ENCODE assay signal across 13 cellular contexts in genomic region chr1:56575865-56576264, GRCh38. TPM values are rescaled to one million over a fixed set of nuclear protein-coding genes. Genes with fewer than 3 reads are reported as not detected.
DNase-seq lines count a peak whose midpoint lies in the region; ATAC-seq and TF ChIP-seq lines count a peak whose summit lies in the region.
"Had no signal": no experiment of that assay in that cellular context is flagged by ENCODE, and none has a peak within 500 bp of the region (broad histone marks: within the 10 kb centered on the region; RNA-seq: fewer than 3 reads in every experiment).

No MANE protein-coding gene starts in this region.

- intact Hi-C loops in left cardiac atrium (cut with DNase I): loop anchor here (5.0 to 10.0 kb wide), 4 partner anchors 64 to 221 kb away; no protein-coding TSS in a partner anchor
- intact Hi-C loops in upper lobe of right lung (cut with DNase I): loop anchor here (10.0 kb wide), 1 partner anchor 51 kb away; no protein-coding TSS in a partner anchor

- no peaks in the 10 kb centered on the region for H3K36me3 ChIP-seq in cardiac muscle cell
- no peaks in the 10 kb centered on the region for H3K36me3 ChIP-seq in upper lobe of right lung
- H3K36me3 ChIP-seq: BLaER1, transverse colon had no signal

- no peak overlapping the region for H3K27ac ChIP-seq in cardiac muscle cell
- no peak overlapping the region for H3K27ac ChIP-seq in upper lobe of right lung
- H3K27ac ChIP-seq: BLaER1, KMS-11 had no signal

- H3K4me3 Mint-ChIP-seq in neural crest cell: peak overlapping the region; percentile 69
- H3K4me3 Mint-ChIP-seq in activated T-cell treated with anti-CD3 and anti-CD28 coated beads, Interleukin-2, amount 50 U/mL, for 4 hours: no peak overlapping the region

- ATAC-seq in left cardiac atrium (no peak), upper lobe of right lung (no peak), GM19452 (IDR thresholded peaks at IDR 0.05; ENCODE audit: unreplicated experiment) (no peak)
- no peak for ATAC-seq in activated T-cell treated with anti-CD3 and anti-CD28 coated beads, Interleukin-2, amount 50 U/mL, for 4 hours

- no peaks in the 10 kb centered on the region for H3K36me3 Mint-ChIP-seq in neural crest cell (ENCODE audit: low read depth)
- no peaks in the 10 kb centered on the region for H3K36me3 Mint-ChIP-seq in activated T-cell treated with anti-CD3 and anti-CD28 coated beads, Interleukin-2, amount 50 U/mL, for 4 hours (ENCODE audit: insufficient read depth)

- DNase-seq in cardiac muscle cell (ENCODE audit: low read depth in 1 of 2, low spot score in 1 of 2) (no peak), left cardiac atrium (no peak), epithelial cell of proximal tubule (ENCODE audit: low read depth) (no peak), neural crest cell (ENCODE audit: low read depth, low spot score) (no peak), upper lobe of right lung (no peak), anterior cingulate cortex (lab: John Stamatoyannopoulos, UW) (no peak)
- no peak for DNase-seq in activated T-cell treated with anti-CD3 and anti-CD28 coated beads, Interleukin-2, amount 50 U/mL, for 4 hours
- DNase-seq: activated CD8-positive, alpha-beta memory T cell treated with anti-CD3 and anti-CD28 coated beads for 24 hours; stimulated activated CD4-positive, alpha-beta T cell treated with anti-CD3 and anti-CD28 coated beads, Interleukin-4, amount 100 ng/mL, for 1 hour; transverse colon had no signal

- H3K9me3 ChIP-seq in cardiac muscle cell (ENCODE audit: low read depth): no peaks in the 10 kb centered on the region
- H3K9me3 ChIP-seq in upper lobe of right lung: no peaks in the 10 kb centered on the region
- H3K9me3 ChIP-seq: BLaER1, transverse colon had no signal

- H3K9me3 Mint-ChIP-seq in neural crest cell: no peaks in the 10 kb centered on the region
- H3K9me3 Mint-ChIP-seq in activated T-cell treated with anti-CD3 and anti-CD28 coated beads, Interleukin-2, amount 50 U/mL, for 4 hours: no peaks in the 10 kb centered on the region

- H3K4me1 Mint-ChIP-seq in neural crest cell: peaks cover 68% of the 10 kb centered on the region
- H3K4me1 Mint-ChIP-seq in activated T-cell treated with anti-CD3 and anti-CD28 coated beads, Interleukin-2, amount 50 U/mL, for 4 hours (ENCODE audit: low read depth): peaks cover 13% of the 10 kb centered on the region

- H3K27me3 ChIP-seq in cardiac muscle cell (no peaks in the 10 kb centered on the region), upper lobe of right lung (no peaks in the 10 kb centered on the region)
- H3K27me3 ChIP-seq: BLaER1, transverse colon had no signal

- H3K4me3 ChIP-seq in cardiac muscle cell (peak overlapping the region; percentile 84), epithelial cell of proximal tubule (ENCODE audit: low read depth, low read length) (peak overlapping the region; percentile 4), upper lobe of right lung (peak overlapping the region; percentile 83)
- H3K4me3 ChIP-seq: BLaER1 had no signal

- H3K27me3 Mint-ChIP-seq in neural crest cell (ENCODE audit: low read depth): no peaks in the 10 kb centered on the region
- peaks cover 42% of the 10 kb centered on the region for H3K27me3 Mint-ChIP-seq in activated T-cell treated with anti-CD3 and anti-CD28 coated beads, Interleukin-2, amount 50 U/mL, for 4 hours (ENCODE audit: low read depth)

- H3K27ac Mint-ChIP-seq in neural crest cell (ENCODE audit: unreplicated experiment): no peak overlapping the region

- no peak for TF ChIP-seq CTCF in cardiac muscle cell (IDR thresholded peaks at IDR 0.05; ENCODE audit: low read depth, low read length)
- no peak for TF ChIP-seq CTCF in epithelial cell of proximal tubule (conservative IDR thresholded peaks at IDR 0.05; ENCODE audit: low read depth, low read length)
- no peak for TF ChIP-seq CTCF in neural crest cell (conservative IDR thresholded peaks at IDR 0.05)
- no peak for TF ChIP-seq CTCF in upper lobe of right lung (IDR thresholded peaks at IDR 0.05)

- H3K4me1 ChIP-seq in cardiac muscle cell (ENCODE audit: low read depth): peaks cover 28% of the 10 kb centered on the region
- H3K4me1 ChIP-seq in upper lobe of right lung: peaks cover 19% of the 10 kb centered on the region

RNA-seq across cellular contexts. Expression of gene PLPP3, which starts 3.5 kb away (rescaled TPM):
- total RNA-seq in cardiac muscle cell: 56.2 and 58.2 TPM in 2 replicates
- polyA plus RNA-seq in cardiac muscle cell: 41.3 and 41.4 TPM in 2 replicates
- total RNA-seq in left cardiac atrium: 100 to 1,000 TPM in 1 of 2 donors, 10 to 100 TPM in 1; 85.1 to 115 TPM
- total RNA-seq in epithelial cell of proximal tubule: 2.2 and 3.9 TPM in 2 replicates
- total RNA-seq in neural crest cell: 21.2 and 24.7 TPM in 2 replicates
- total RNA-seq in upper lobe of right lung: 124 TPM
- under 1 TPM; 0.20 to 0.49 (median 0.24) TPM for total RNA-seq in activated T-cell treated with anti-CD3 and anti-CD28 coated beads, Interleukin-2, amount 50 U/mL, for 4 hours

Comparison
In these comparisons a context has a peak if more than half of its experiments do, and no peak if none do; other contexts are left out.
1. H3K4me3 ChIP-seq: peak in every context shown above with its lines; median percentile 84 in cardiac muscle cell; 83 in upper lobe of right lung; 4 in epithelial cell of proximal tubule.